In genomic region chr5:6804766-6805165, GRCh38 we compare ENCODE assay signal across 27 cellular contexts.
DNase-seq lines count a peak whose midpoint lies in the region; ATAC-seq, FAIRE-seq and TF ChIP-seq lines count a peak whose summit lies in the region.
"Had no signal": no experiment of that assay in that cellular context is flagged by ENCODE, and none has a peak within 500 bp of the region (broad histone marks: within the 10 kb centered on the region; RNA-seq: fewer than 3 reads in every experiment).

No MANE protein-coding gene starts in this region.

- no peak overlapping the region for H3K27ac Mint-ChIP-seq in naive thymus-derived CD8-positive, alpha-beta T cell
- H3K27ac Mint-ChIP-seq: activated CD4-positive, alpha-beta T cell treated with anti-CD3 and anti-CD28 coated beads, Interleukin-2, amount 10 ng/mL, durations not matched to agents 24 days and 14 days; activated CD8-positive, alpha-beta memory T cell treated with anti-CD3 and anti-CD28 coated beads, Interleukin-2, amount 10 ng/mL, durations not matched to agents 7 days and 5 days; activated naive CD8-positive, alpha-beta T cell; natural killer cell had no signal

- DNase-seq in H54 (ENCODE audit: insufficient read length, low spot score) = no peak
- DNase-seq in cardiac fibroblast (ENCODE audit: low read depth in 2 of 2) = peak; percentile 25 to 41
- no peak for DNase-seq in left lung
- no peak for DNase-seq in NCI-H1417 treated with DMSO at 0.1 percent for 48 hours (lab: John Stamatoyannopoulos, UW)
- no peak for DNase-seq in naive thymus-derived CD8-positive, alpha-beta T cell
- no peak for DNase-seq in GM19239 (ENCODE audit: insufficient read length, low spot score)
- DNase-seq in GM10266 (ENCODE audit: extremely low spot score) = no peak
- DNase-seq: activated CD4-positive, alpha-beta T cell treated with anti-CD3 and anti-CD28 coated beads, Interleukin-2, amount 10 ng/mL, durations not matched to agents 24 days and 14 days; activated CD8-positive, alpha-beta memory T cell treated with anti-CD3 and anti-CD28 coated beads, Interleukin-2, amount 10 ng/mL, durations not matched to agents 7 days and 5 days; Caco-2; left cardiac atrium; mesenchymal stem cell; natural killer cell; NCI-H1436 treated with DMSO at 0.1 percent for 48 hours; NCI-H748 treated with DMSO at 0.1 percent for 48 hours; SHP77; stimulated activated CD4-positive, alpha-beta T cell treated with anti-CD3 and anti-CD28 coated beads, Interleukin-4, amount 100 ng/mL, for 1 hour; stimulated activated naive CD8-positive, alpha-beta T cell treated with anti-CD3 and anti-CD28 coated beads, Interleukin-15, Interleukin-2, amounts not matched to agents 100 U/mL and 50 U/mL, for 24 hours had no signal

- TF ChIP-seq POLR2A in H54 (IDR thresholded peaks at IDR 0.05; ENCODE audit: low read depth, low read length) = no peak

- ATAC-seq in left lung = peak; percentile 41
- no peak for ATAC-seq in naive thymus-derived CD8-positive, alpha-beta T cell
- ATAC-seq: activated CD8-positive, alpha-beta memory T cell treated with anti-CD3 and anti-CD28 coated beads, Interleukin-2, amount 10 ng/mL, durations not matched to agents 7 days and 5 days; natural killer cell; stimulated activated naive CD8-positive, alpha-beta T cell treated with anti-CD3 and anti-CD28 coated beads, Interleukin-15, Interleukin-2, amounts not matched to agents 100 U/mL and 50 U/mL, for 24 hours had no signal

- H3K36me3 Mint-ChIP-seq in naive thymus-derived CD8-positive, alpha-beta T cell = peaks cover 0 to 15% (median 2%) of the 10 kb centered on the region in 3 donors
- H3K36me3 Mint-ChIP-seq: activated CD8-positive, alpha-beta memory T cell treated with anti-CD3 and anti-CD28 coated beads, Interleukin-2, amount 10 ng/mL, durations not matched to agents 7 days and 5 days; activated naive CD8-positive, alpha-beta T cell; natural killer cell had no signal

- H3K4me3 ChIP-seq in cardiac fibroblast (replicated peaks in 1 of 2; ENCODE audit: low read depth in 2 of 2, low read length in 2 of 2) = no peak overlapping the region
- no peak overlapping the region for H3K4me3 ChIP-seq in left lung
- H3K4me3 ChIP-seq: BLaER1, prostate gland, skin epidermis, tibial nerve had no signal

- peaks cover 0 to 6% of the 10 kb centered on the region in 2 donors for H3K27me3 ChIP-seq in left lung
- H3K27me3 ChIP-seq: BLaER1, tibial nerve had no signal

- FAIRE-seq in H54 (lab: Jason Lieb, UNC) (peak; percentile 76), GM19239 (lab: Jason Lieb, UNC) (no peak)
- FAIRE-seq: bronchial epithelial cell, endothelial cell of umbilical vein, frontal cortex, TTC549 had no signal

- peaks cover 0 to 7% of the 10 kb centered on the region in 2 donors for H3K9me3 ChIP-seq in left lung
- H3K9me3 ChIP-seq: Caco-2, prostate gland had no signal

- TF ChIP-seq CTCF in cardiac fibroblast (IDR thresholded peaks at IDR 0.05; ENCODE audit: low read depth, low read length) = no peak
- TF ChIP-seq CTCF in left lung (IDR thresholded peaks at IDR 0.05) = no peak
- TF ChIP-seq CTCF in GM10266 (IDR thresholded peaks at IDR 0.05; ENCODE audit: control insufficient read depth, insufficient read depth, low read depth, missing control alignments) = no peak

- H3K27ac ChIP-seq in left lung = peak overlapping the region in 1 of 2 donors; percentile 35
- H3K27ac ChIP-seq: BLaER1, prostate gland, tibial nerve had no signal

- H3K4me3 Mint-ChIP-seq in naive thymus-derived CD8-positive, alpha-beta T cell = no peak overlapping the region
- H3K4me3 Mint-ChIP-seq: activated CD4-positive, alpha-beta T cell treated with anti-CD3 and anti-CD28 coated beads, Interleukin-2, amount 10 ng/mL, durations not matched to agents 24 days and 14 days; activated CD8-positive, alpha-beta memory T cell treated with anti-CD3 and anti-CD28 coated beads, Interleukin-2, amount 10 ng/mL, durations not matched to agents 7 days and 5 days; activated naive CD8-positive, alpha-beta T cell; natural killer cell had no signal

- H3K4me1 ChIP-seq in left lung = no peaks in the 10 kb centered on the region
- H3K4me1 ChIP-seq: BLaER1, Caco-2, prostate gland, tibial nerve had no signal

- peaks cover 4 to 18% (median 8%) of the 10 kb centered on the region in 5 donors for H3K27me3 Mint-ChIP-seq in naive thymus-derived CD8-positive, alpha-beta T cell

- no peaks in the 10 kb centered on the region for H3K4me1 Mint-ChIP-seq in naive thymus-derived CD8-positive, alpha-beta T cell
- H3K4me1 Mint-ChIP-seq: activated CD4-positive, alpha-beta T cell treated with anti-CD3 and anti-CD28 coated beads, Interleukin-2, amount 10 ng/mL, durations not matched to agents 24 days and 14 days; activated CD8-positive, alpha-beta memory T cell treated with anti-CD3 and anti-CD28 coated beads, Interleukin-2, amount 10 ng/mL, durations not matched to agents 7 days and 5 days; natural killer cell had no signal

- H3K9me3 Mint-ChIP-seq in naive thymus-derived CD8-positive, alpha-beta T cell = peaks cover 0 to 21% (median 5%) of the 10 kb centered on the region in 9 donors
- H3K9me3 Mint-ChIP-seq: activated CD4-positive, alpha-beta T cell treated with anti-CD3 and anti-CD28 coated beads, Interleukin-2, amount 10 ng/mL, durations not matched to agents 24 days and 14 days had no signal

- POLR2A ChIA-PET in naive thymus-derived CD8-positive, alpha-beta T cell (lab: Charles Lee) = no interaction called here

- H3K36me3 ChIP-seq in left lung = no peaks in the 10 kb centered on the region
- H3K36me3 ChIP-seq: BLaER1, prostate gland, tibial nerve had no signal

- intact Hi-C loops in left lung (cut with DNase I) = no loop called here

Comparison
In these comparisons a context has a peak if more than half of its experiments do, and no peak if none do; other contexts are left out.
1. DNase-seq: peak in cardiac fibroblast (2 of 2); none in H54 (single experiment), left lung (0 of 2), NCI-H1417 treated with DMSO at 0.1 percent for 48 hours (single experiment), naive thymus-derived CD8-positive, alpha-beta T cell (0 of 10), GM19239 (single experiment) and GM10266 (single experiment).